8 cellular contexts compared by ENCODE assay signal in genomic region chr6:99614430-99615161, GRCh38. TPM values are rescaled to one million over a fixed set of nuclear protein-coding genes. Genes with fewer than 3 reads are reported as not detected.
A peak's percentile ranks its signal among the peaks of the same experiment; 100 is the strongest.
DNase-seq lines count a peak whose midpoint lies in the region; ATAC-seq, FAIRE-seq and TF ChIP-seq lines count a peak whose summit lies in the region.

No MANE protein-coding gene starts in this region.

- H3K4me2 ChIP-seq in A549: peak overlapping the region; percentile 78
- H3K4me2 ChIP-seq in keratinocyte (ENCODE audit: control insufficient read depth, extremely low read depth, insufficient read depth, low read depth, low read length): peak overlapping the region; percentile 64

- H3K27ac ChIP-seq in A549: peak overlapping the region in 1 of 2 experiments; percentile 82; a peak in 4 of 6 replicates
- H3K27ac ChIP-seq in HUES64 (ENCODE audit: low read depth, low read length): no peak overlapping the region
- H3K27ac ChIP-seq in keratinocyte (ENCODE audit: control insufficient read depth, insufficient read depth, low read length): no peak overlapping the region
- no peak overlapping the region for H3K27ac ChIP-seq in testis
- no peak overlapping the region for H3K27ac ChIP-seq in small intestine (ENCODE audit: low read depth in 1 of 2, low read length in 1 of 2)

- no peak for TF ChIP-seq CTCF in A549 (IDR thresholded peaks at IDR 0.05)
- no peak for TF ChIP-seq CTCF in keratinocyte (optimal IDR thresholded peaks at IDR 0.05 in 1 of 3, IDR thresholded peaks at IDR 0.05 in 1 of 3, conservative IDR thresholded peaks at IDR 0.05 in 1 of 3; ENCODE audit: extremely low read depth in 1 of 3, insufficient read depth in 2 of 3, low read length in 3 of 3)
- no peak for TF ChIP-seq CTCF in testis (IDR thresholded peaks at IDR 0.05)

- H3K79me2 ChIP-seq in keratinocyte (ENCODE audit: control insufficient read depth, insufficient read depth, low read length): no peaks in the 10 kb centered on the region

- peak; percentile 46 to 51 for DNase-seq in A549 (ENCODE audit: low read depth in 1 of 2, low spot score in 1 of 2)
- peak; percentile 38 for DNase-seq in activated CD4-positive, alpha-beta T cell treated with anti-CD3 and anti-CD28 coated beads, Interleukin-2, amount 10 ng/mL, durations not matched to agents 7 days and 5 days
- DNase-seq in keratinocyte (ENCODE audit: low read depth, low spot score): no peak
- no peak for DNase-seq in testis
- no peak for DNase-seq in GM03348 (ENCODE audit: low spot score)
- no peak for DNase-seq in small intestine

- ATAC-seq in A549 (peak; percentile 75 to 78), GM18868 (IDR thresholded peaks at IDR 0.05; ENCODE audit: unreplicated experiment) (peak; percentile 14)

- H3K4me1 ChIP-seq in A549 (no peaks in the 10 kb centered on the region), HUES64 (ENCODE audit: insufficient read depth, low read length) (peaks cover 24% of the 10 kb centered on the region), keratinocyte (ENCODE audit: control insufficient read depth, extremely low read depth, insufficient read depth, low read length) (peaks cover 6% of the 10 kb centered on the region), testis (no peaks in the 10 kb centered on the region), small intestine (ENCODE audit: control insufficient read depth in 2 of 2, insufficient read depth in 1 of 2, low read depth in 1 of 2, low read length in 1 of 2) (peaks cover 2 to 3% of the 10 kb centered on the region in 2 donors)

- no peak for TF ChIP-seq RAD21 in A549 (conservative IDR thresholded peaks at IDR 0.05 in 1 of 2, IDR thresholded peaks at IDR 0.05 in 1 of 2)

- H3K9me3 ChIP-seq in A549 (no peaks in the 10 kb centered on the region), HUES64 (ENCODE audit: insufficient read depth, low read depth, low read length) (peaks cover 7% of the 10 kb centered on the region; the same call in 1 of the 2 replicates), keratinocyte (ENCODE audit: control insufficient read depth, low read depth, low read length) (peaks cover 3% of the 10 kb centered on the region), testis (no peaks in the 10 kb centered on the region), small intestine (ENCODE audit: control insufficient read depth, low read depth) (no peaks in the 10 kb centered on the region)

- H3K27ac Mint-ChIP-seq in activated CD4-positive, alpha-beta T cell treated with anti-CD3 and anti-CD28 coated beads, Interleukin-2, amount 10 ng/mL, durations not matched to agents 7 days and 5 days: peak overlapping the region; percentile 64

- H3K4me3 ChIP-seq in A549 (peak overlapping the region; percentile 57), HUES64 (ENCODE audit: low read length) (peak overlapping the region; percentile 44), keratinocyte (ENCODE audit: control insufficient read depth in 2 of 3, extremely low read depth in 1 of 3, insufficient read depth in 2 of 3, low read depth in 1 of 3, low read length in 3 of 3) (no peak overlapping the region), testis (peak overlapping the region; percentile 41 to 62), small intestine (ENCODE audit: low read depth in 1 of 2, low read length in 2 of 2) (peak overlapping the region in 1 of 2 donors; percentile 50)

- no peak for TF ChIP-seq POLR2A in A549 (IDR thresholded peaks at IDR 0.05; ENCODE audit: low read length)
- TF ChIP-seq POLR2A in testis (IDR thresholded peaks at IDR 0.05): no peak

- no peaks in the 10 kb centered on the region for H3K9me1 ChIP-seq in keratinocyte (ENCODE audit: control insufficient read depth, extremely low read depth, insufficient read depth, low read length)

- TF ChIP-seq EP300 in A549 (IDR thresholded peaks at IDR 0.05): no peak

- H3K27me3 ChIP-seq in HUES64 (ENCODE audit: insufficient read depth, low read length): peaks cover 100% of the 10 kb centered on the region
- H3K27me3 ChIP-seq in keratinocyte (ENCODE audit: control insufficient read depth, extremely low read depth, insufficient read depth, low read length): peaks cover 96% of the 10 kb centered on the region
- H3K27me3 ChIP-seq in testis: no peaks in the 10 kb centered on the region
- H3K27me3 ChIP-seq in small intestine (ENCODE audit: control insufficient read depth in 2 of 2, insufficient read depth in 2 of 2, low read length in 2 of 2): peaks cover 2 to 49% of the 10 kb centered on the region in 2 donors

- peaks cover 32% of the 10 kb centered on the region for H3K4me1 Mint-ChIP-seq in activated CD4-positive, alpha-beta T cell treated with anti-CD3 and anti-CD28 coated beads, Interleukin-2, amount 10 ng/mL, durations not matched to agents 7 days and 5 days

- POLR2A ChIA-PET in A549 (lab: Yijun Ruan, JAX): interaction anchor here (1.4 kb wide), 1 partner anchor 46 kb away, joined by 6 read pairs; the partner anchor contains the start of gene CCNC
- POLR2A ChIA-PET in activated CD4-positive, alpha-beta T cell treated with anti-CD3 and anti-CD28 coated beads, Interleukin-2, amount 10 ng/mL, durations not matched to agents 7 days and 5 days (lab: Charles Lee): no interaction called here

- CTCF ChIA-PET in A549 (lab: Yijun Ruan, JAX): interaction anchor here (0.9 to 2.5 kb wide), 4 partner anchors 11 to 140 kb away, joined by 3 to 18 read pairs (median 7); no protein-coding TSS in a partner anchor
- CTCF ChIA-PET in activated CD4-positive, alpha-beta T cell treated with anti-CD3 and anti-CD28 coated beads, Interleukin-2, amount 10 ng/mL, durations not matched to agents 7 days and 5 days (lab: Charles Lee): interaction anchor here (1.1 kb wide), 1 partner anchor 13 kb away, joined by 3 read pairs; no protein-coding TSS in a partner anchor

- no peak for FAIRE-seq in A549 (lab: Jason Lieb, UNC)
- no peak for FAIRE-seq in keratinocyte (lab: Jason Lieb, UNC)
- no peak for FAIRE-seq in small intestine (lab: Jason Lieb, UNC)

- H3K36me3 ChIP-seq in HUES64 (ENCODE audit: insufficient read depth, low read length) (no peaks in the 10 kb centered on the region), keratinocyte (ENCODE audit: control insufficient read depth in 2 of 2, extremely low read depth in 1 of 2, insufficient read depth in 2 of 2, low read length in 2 of 2) (no peaks in the 10 kb centered on the region), testis (ENCODE audit: low read depth, missing control alignments) (no peaks in the 10 kb centered on the region), small intestine (ENCODE audit: control insufficient read depth in 2 of 2, insufficient read depth in 2 of 2, low read length in 2 of 2) (no peaks in the 10 kb centered on the region)

- H3K4me3 Mint-ChIP-seq in activated CD4-positive, alpha-beta T cell treated with anti-CD3 and anti-CD28 coated beads, Interleukin-2, amount 10 ng/mL, durations not matched to agents 7 days and 5 days: peak overlapping the region; percentile 59

- no peak overlapping the region for H2AFZ ChIP-seq in keratinocyte (ENCODE audit: control insufficient read depth, low read length)

- H3K9ac ChIP-seq in HUES64 (ENCODE audit: low read depth, low read length) (no peak overlapping the region), keratinocyte (ENCODE audit: control insufficient read depth, extremely low read depth, insufficient read depth, low read length) (no peak overlapping the region)

- peaks cover 5% of the 10 kb centered on the region for H3K9me3 Mint-ChIP-seq in activated CD4-positive, alpha-beta T cell treated with anti-CD3 and anti-CD28 coated beads, Interleukin-2, amount 10 ng/mL, durations not matched to agents 7 days and 5 days

- H4K20me1 ChIP-seq in keratinocyte (ENCODE audit: control insufficient read depth, extremely low read depth, insufficient read depth, low read length): no peaks in the 10 kb centered on the region

- dilution Hi-C loops in keratinocyte (cut with MboI; ENCODE audit: extremely low pct_ligation_motif_present, low sequenced_read_pairs): no loop called here

- peaks cover 80% of the 10 kb centered on the region for H3K27me3 Mint-ChIP-seq in activated CD4-positive, alpha-beta T cell treated with anti-CD3 and anti-CD28 coated beads, Interleukin-2, amount 10 ng/mL, durations not matched to agents 7 days and 5 days

- 36% methylated on average over 10 of the region's 53 CpGs for WGBS in A549 (ENCODE audit: missing lambda C conversion rate)
- 3% methylated on average over 53 of the region's 53 CpGs for WGBS in HUES64
- WGBS in testis, 2 donors: 4 to 6% methylated on average over 30 to 39 of the region's 53 CpGs
- 3 to 5% (median 3%) methylated on average over 53 of the region's 53 CpGs for WGBS in small intestine, 3 donors

- peaks cover 1% of the 10 kb centered on the region for H3K36me3 Mint-ChIP-seq in activated CD4-positive, alpha-beta T cell treated with anti-CD3 and anti-CD28 coated beads, Interleukin-2, amount 10 ng/mL, durations not matched to agents 7 days and 5 days (ENCODE audit: low read depth)

- intact Hi-C loops in testis (cut with DNase I; ENCODE audit: low total_unique reads): no loop called here

RNA-seq across cellular contexts. Expression of gene PRDM13, which starts 8.0 kb away (rescaled TPM):
- polyA plus RNA-seq in A549 (2011; rRNA removed) (0.49 and 0.74 TPM in 2 replicates), A549 (2017; fragmentation: RNase III; extraction: RNeasy Plus Mini Kit Qiagen cat#74134 plus additional on column Dnase treatment) (0.41 to 0.59 TPM (median 0.44 TPM) in 3 replicates), keratinocyte (not detected in 3 replicates), testis (ENCODE audit: insufficient read depth, low read depth, low replicate concordance) (0.16 TPM), small intestine (not detected)
- 0.62 and 0.69 TPM in 2 replicates for polyA plus RNA-seq in A549 (2012; cell fraction: cytosol; rRNA removed)
- 0.49 and 0.55 TPM in 2 replicates for polyA plus RNA-seq in A549 (2012; cell fraction: nucleus; rRNA removed)
- polyA minus RNA-seq in A549 (2011; rRNA and poly(A)+ RNA removed): 0.10 and 0.17 TPM in 2 replicates
- polyA plus RNA-seq in HUES64 (2013, experiment 1 of 2): not detected
- polyA plus RNA-seq in HUES64 (2013, experiment 2 of 2): not detected
- total RNA-seq in activated CD4-positive, alpha-beta T cell treated with anti-CD3 and anti-CD28 coated beads, Interleukin-2, amount 10 ng/mL, durations not matched to agents 7 days and 5 days: not detected
- polyA plus RNA-seq in keratinocyte (2011; ENCODE audit: low read depth): not detected
- not detected in 2 replicates for polyA plus RNA-seq in keratinocyte (2011; cell fraction: cytosol; rRNA removed)
- polyA plus RNA-seq in keratinocyte (2011; cell fraction: nucleus; rRNA removed): not detected in 2 replicates
- polyA plus RNA-seq in keratinocyte (2012; ENCODE audit: low replicate concordance): not detected in 2 replicates
- not detected in 3 replicates for polyA minus RNA-seq in keratinocyte
- not detected for polyA minus RNA-seq in keratinocyte (2011; cell fraction: cytosol; rRNA and poly(A)+ RNA removed)
- polyA minus RNA-seq in keratinocyte (2011; cell fraction: nucleus; rRNA and poly(A)+ RNA removed): not detected in 2 replicates
- 1 to 10 TPM in 1 of 2 donors, under 1 TPM in 1; 0.68 to 1.0 TPM for total RNA-seq in testis

RNA-seq across cellular contexts. Expression of gene CCNC, which starts 46.1 kb away (rescaled TPM):
- polyA plus RNA-seq in A549 (2011; rRNA removed): 60.3 and 66.0 TPM in 2 replicates
- 11.9 and 14.0 TPM in 2 replicates for polyA plus RNA-seq in A549 (2012; cell fraction: cytosol; rRNA removed)
- 4.0 and 7.5 TPM in 2 replicates for polyA plus RNA-seq in A549 (2012; cell fraction: nucleus; rRNA removed)
- 43.6 to 46.9 TPM (median 44.1 TPM) in 3 replicates for polyA plus RNA-seq in A549 (2017; fragmentation: RNase III; extraction: RNeasy Plus Mini Kit Qiagen cat#74134 plus additional on column Dnase treatment)
- polyA minus RNA-seq in A549 (2011; rRNA and poly(A)+ RNA removed): 29.1 and 31.1 TPM in 2 replicates
- polyA plus RNA-seq in HUES64 (2013, experiment 1 of 2): 82.1 TPM
- 86.9 TPM for polyA plus RNA-seq in HUES64 (2013, experiment 2 of 2)
- total RNA-seq in activated CD4-positive, alpha-beta T cell treated with anti-CD3 and anti-CD28 coated beads, Interleukin-2, amount 10 ng/mL, durations not matched to agents 7 days and 5 days: 10 to 100 TPM; 29.3 to 34.8 TPM
- 52.8 to 103 TPM (median 61.7 TPM) in 3 replicates for polyA plus RNA-seq in keratinocyte
- 41.2 TPM for polyA plus RNA-seq in keratinocyte (2011; ENCODE audit: low read depth)
- 46.0 and 90.5 TPM in 2 replicates for polyA plus RNA-seq in keratinocyte (2011; cell fraction: cytosol; rRNA removed)
- polyA plus RNA-seq in keratinocyte (2011; cell fraction: nucleus; rRNA removed): 37.3 and 45.0 TPM in 2 replicates
- 35.7 and 57.6 TPM in 2 replicates for polyA plus RNA-seq in keratinocyte (2012; ENCODE audit: low replicate concordance)
- polyA minus RNA-seq in keratinocyte: 20.1 to 92.6 TPM (median 48.8 TPM) in 3 replicates
- 48.5 TPM for polyA minus RNA-seq in keratinocyte (2011; cell fraction: cytosol; rRNA and poly(A)+ RNA removed)
- 17.1 and 29.6 TPM in 2 replicates for polyA minus RNA-seq in keratinocyte (2011; cell fraction: nucleus; rRNA and poly(A)+ RNA removed)
- 10 to 100 TPM; 22.6 to 26.3 TPM for total RNA-seq in testis
- 27.8 TPM for polyA plus RNA-seq in testis (ENCODE audit: insufficient read depth, low read depth, low replicate concordance)
- polyA plus RNA-seq in small intestine: 10 to 100 TPM; 40.4 to 55.0 (median 45.1) TPM

Comparison
In these comparisons a context has a peak if more than half of its experiments do, and no peak if none do; other contexts are left out.
1. DNase-seq: peak in A549 (2 of 2) and activated CD4-positive, alpha-beta T cell treated with anti-CD3 and anti-CD28 coated beads, Interleukin-2, amount 10 ng/mL, durations not matched to agents 7 days and 5 days (single experiment); none in keratinocyte (single experiment), testis (single experiment), GM03348 (single experiment) and small intestine (single experiment).
2. H3K4me3 ChIP-seq: peak in A549 (single experiment), HUES64 (single experiment) and testis (2 of 2); none in keratinocyte (0 of 3).